13 cellular contexts compared by ENCODE assay signal in genomic region chr16:49000594-49000993, GRCh38.
DNase-seq lines count a peak whose midpoint lies in the region; ATAC-seq, FAIRE-seq and TF ChIP-seq lines count a peak whose summit lies in the region.
"Had no signal": no experiment of that assay in that cellular context is flagged by ENCODE, and none has a peak within 500 bp of the region (broad histone marks: within the 10 kb centered on the region; RNA-seq: fewer than 3 reads in every experiment).

No MANE protein-coding gene starts in this region.

- H3K27ac Mint-ChIP-seq in nephron progenitor cell: no peak overlapping the region
- H3K27ac Mint-ChIP-seq in activated T-helper 17 cell treated with anti-CD3 and anti-CD28 coated beads, Interleukin-2, amount 50 U/mL, for 72 hours: no peak overlapping the region
- H3K27ac Mint-ChIP-seq: memory B cell had no signal

- H3K36me3 ChIP-seq in KMS-11 (ENCODE audit: insufficient read depth): no peaks in the 10 kb centered on the region
- H3K36me3 ChIP-seq in bronchial epithelial cell (ENCODE audit: control insufficient read depth, insufficient read depth, low read length): no peaks in the 10 kb centered on the region
- H3K36me3 ChIP-seq: tibial artery had no signal

- DNase-seq in G401 (ENCODE audit: low spot score): peak; percentile 9
- no peak for DNase-seq in bronchial epithelial cell (ENCODE audit: low read depth)
- peak; percentile 16 for DNase-seq in nephron progenitor cell
- no peak for DNase-seq in ureter (ENCODE audit: low spot score)
- no peak for DNase-seq in H54 (ENCODE audit: insufficient read length, low spot score)
- DNase-seq: activated CD8-positive, alpha-beta memory T cell treated with anti-CD3 and anti-CD28 coated beads, Interleukin-2, amount 50 U/mL, for 4 hours; GM23248; tibial artery had no signal

- no peaks in the 10 kb centered on the region for H3K9me3 Mint-ChIP-seq in nephron progenitor cell
- H3K9me3 Mint-ChIP-seq in activated T-helper 17 cell treated with anti-CD3 and anti-CD28 coated beads, Interleukin-2, amount 50 U/mL, for 72 hours: peaks cover 15% of the 10 kb centered on the region

- peak; percentile 78 for TF ChIP-seq CTCF in KMS-11 (conservative IDR thresholded peaks at IDR 0.05; ENCODE audit: low read depth, low read length)
- TF ChIP-seq CTCF in bronchial epithelial cell (IDR thresholded peaks at IDR 0.05; ENCODE audit: insufficient read depth, low read length, severe bottlenecking): peak; percentile 74
- peak; percentile 75 for TF ChIP-seq CTCF in nephron progenitor cell (IDR thresholded peaks at IDR 0.05)

- in situ Hi-C loops in G401 (cut with HindIII; ENCODE audit: low sequenced_read_pairs): no loop called here

- H3K4me1 ChIP-seq in KMS-11 (ENCODE audit: low read depth, poor library complexity, severe bottlenecking): no peaks in the 10 kb centered on the region
- H3K4me1 ChIP-seq: tibial artery had no signal

- TF ChIP-seq POLR2A in H54 (IDR thresholded peaks at IDR 0.05; ENCODE audit: low read depth, low read length): no peak

- no peaks in the 10 kb centered on the region for H3K27me3 ChIP-seq in KMS-11 (ENCODE audit: insufficient read depth, low read depth)
- H3K27me3 ChIP-seq in bronchial epithelial cell (ENCODE audit: control insufficient read depth, insufficient read depth, low read length): no peaks in the 10 kb centered on the region

- FAIRE-seq in bronchial epithelial cell (lab: Jason Lieb, UNC) (no peak), H54 (lab: Jason Lieb, UNC) (no peak)
- FAIRE-seq: HTR-8/SVneo had no signal

- no peaks in the 10 kb centered on the region for H3K79me2 ChIP-seq in KMS-11 (ENCODE audit: insufficient read depth, low read depth)

- no peak overlapping the region for H2AFZ ChIP-seq in KMS-11 (ENCODE audit: low read depth)
- H2AFZ ChIP-seq: GM23248 had no signal

- no peaks in the 10 kb centered on the region for H3K36me3 Mint-ChIP-seq in nephron progenitor cell (ENCODE audit: low read depth)
- no peaks in the 10 kb centered on the region for H3K36me3 Mint-ChIP-seq in activated T-helper 17 cell treated with anti-CD3 and anti-CD28 coated beads, Interleukin-2, amount 50 U/mL, for 72 hours (ENCODE audit: low read depth)
- H3K36me3 Mint-ChIP-seq: memory B cell had no signal

- no peak overlapping the region for H3K4me2 ChIP-seq in KMS-11

- H3K4me3 ChIP-seq in KMS-11 (IDR thresholded peaks at IDR 0.05; ENCODE audit: insufficient read depth, low read depth, low read length) (no peak overlapping the region), bronchial epithelial cell (ENCODE audit: low read depth, low read length) (no peak overlapping the region)
- H3K4me3 ChIP-seq: GM23248, tibial artery had no signal

- H3K4me3 Mint-ChIP-seq in nephron progenitor cell: no peak overlapping the region
- H3K4me3 Mint-ChIP-seq in activated T-helper 17 cell treated with anti-CD3 and anti-CD28 coated beads, Interleukin-2, amount 50 U/mL, for 72 hours: no peak overlapping the region
- H3K4me3 Mint-ChIP-seq: memory B cell had no signal

- no peak overlapping the region for H3K9ac ChIP-seq in KMS-11
- H3K9ac ChIP-seq: GM23248 had no signal

- H3K27ac ChIP-seq in KMS-11: no peak overlapping the region
- H3K27ac ChIP-seq: GM23248, tibial artery had no signal

- H3K27me3 Mint-ChIP-seq in nephron progenitor cell (ENCODE audit: low read depth, poor library complexity): no peaks in the 10 kb centered on the region
- H3K27me3 Mint-ChIP-seq in activated T-helper 17 cell treated with anti-CD3 and anti-CD28 coated beads, Interleukin-2, amount 50 U/mL, for 72 hours: no peaks in the 10 kb centered on the region

- H4K20me1 ChIP-seq in KMS-11 (ENCODE audit: insufficient read depth): no peaks in the 10 kb centered on the region

- no peak for ATAC-seq in HG02938 (IDR thresholded peaks at IDR 0.05; ENCODE audit: unreplicated experiment)
- ATAC-seq in activated T-helper 17 cell treated with anti-CD3 and anti-CD28 coated beads, Interleukin-2, amount 50 U/mL, for 72 hours (replicated peaks): no peak

- H3K4me1 Mint-ChIP-seq in nephron progenitor cell: peaks cover 76% of the 10 kb centered on the region
- H3K4me1 Mint-ChIP-seq in activated T-helper 17 cell treated with anti-CD3 and anti-CD28 coated beads, Interleukin-2, amount 50 U/mL, for 72 hours: no peaks in the 10 kb centered on the region
- H3K4me1 Mint-ChIP-seq: memory B cell had no signal

Comparison
In these comparisons a context has a peak if more than half of its experiments do, and no peak if none do; other contexts are left out.
1. DNase-seq: peak in G401 (single experiment) and nephron progenitor cell (single experiment); none in bronchial epithelial cell (single experiment), ureter (single experiment) and H54 (single experiment).
2. Peak in every context shown above with its lines, with median percentiles within 50 percentile points of each other: CTCF ChIP-seq.